In the genomic region with DNA sequence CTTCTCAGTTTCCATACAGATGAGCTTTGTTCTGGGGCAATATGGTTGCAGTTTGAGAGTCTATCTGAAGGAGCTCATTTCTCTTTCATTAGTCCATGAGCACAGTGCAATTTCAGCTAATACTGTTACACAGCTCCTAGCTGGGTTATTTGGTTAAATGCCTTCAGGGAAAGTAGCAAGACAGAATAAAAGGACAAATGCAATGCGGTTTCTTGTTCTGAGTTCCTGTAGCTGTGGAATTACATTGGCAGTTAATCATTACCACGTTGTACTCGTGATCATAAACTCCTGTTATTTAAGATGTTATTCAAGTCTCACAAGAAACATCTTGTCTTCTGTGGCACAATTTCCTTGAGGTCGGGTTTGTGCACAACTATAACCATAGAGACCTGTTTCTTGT, we compare ENCODE assay signal across 16 cellular contexts.
"Had no signal": no experiment of that assay in that cellular context is flagged by ENCODE, and none has a peak within 500 bp of the region (broad histone marks: within the 10 kb centered on the region; RNA-seq: fewer than 3 reads in every experiment).

No MANE protein-coding gene starts in this region.

- H3K4me1 ChIP-seq: gastroesophageal sphincter, psoas muscle, stomach, transverse colon had no signal

- DNase-seq: glutamatergic neuron; immature natural killer cell; mammary epithelial cell; naive thymus-derived CD4-positive, alpha-beta T cell; psoas muscle; small intestine; stimulated activated CD4-positive, alpha-beta T cell treated with anti-CD3 and anti-CD28 coated beads, Interleukin-12 subunit alpha, Interleukin-12 subunit beta, amount 100 ng/mL, for 4 hours; stimulated activated naive CD4-positive, alpha-beta T cell; stomach; substantia nigra; transverse colon had no signal

- H3K36me3 ChIP-seq: gastroesophageal sphincter, neutrophil, stomach, thoracic aorta, transverse colon had no signal

- H3K27ac ChIP-seq: gastroesophageal sphincter, neutrophil, psoas muscle, stomach, thoracic aorta, transverse colon had no signal

- H3K9me3 Mint-ChIP-seq: central memory CD8-positive, alpha-beta T cell had no signal

- H3K27me3 ChIP-seq: neutrophil, stomach, transverse colon had no signal

- H3K27ac Mint-ChIP-seq: immature natural killer cell; naive thymus-derived CD4-positive, alpha-beta T cell had no signal

- ATAC-seq: gastroesophageal sphincter; left lobe of liver; naive thymus-derived CD4-positive, alpha-beta T cell; psoas muscle had no signal

- H3K36me3 Mint-ChIP-seq: immature natural killer cell; naive thymus-derived CD4-positive, alpha-beta T cell had no signal

- H3K4me3 Mint-ChIP-seq: central memory CD8-positive, alpha-beta T cell; immature natural killer cell; naive thymus-derived CD4-positive, alpha-beta T cell had no signal

- H3K4me1 Mint-ChIP-seq: central memory CD8-positive, alpha-beta T cell; immature natural killer cell; naive thymus-derived CD4-positive, alpha-beta T cell had no signal

- H3K9me3 ChIP-seq: neutrophil, psoas muscle, thoracic aorta, transverse colon had no signal

- H3K4me3 ChIP-seq: gastroesophageal sphincter, psoas muscle, stomach, thoracic aorta, transverse colon had no signal
